ENCODE assay signal across 18 cellular contexts in genomic region chr17:31586946-31587345, GRCh38.
DNase-seq lines count a peak whose midpoint lies in the region; ATAC-seq and TF ChIP-seq lines count a peak whose summit lies in the region.
"Had no signal": no experiment of that assay in that cellular context is flagged by ENCODE, and none has a peak within 500 bp of the region (broad histone marks: within the 10 kb centered on the region; RNA-seq: fewer than 3 reads in every experiment).

No MANE protein-coding gene starts in this region.

- H3K36me3 Mint-ChIP-seq in osteocyte (ENCODE audit: unreplicated experiment) (peaks cover 2% of the 10 kb centered on the region), WTC11 (no peaks in the 10 kb centered on the region)
- H3K36me3 Mint-ChIP-seq: immature natural killer cell had no signal

- H3K4me1 Mint-ChIP-seq in osteocyte (ENCODE audit: unreplicated experiment) (peaks cover 30% of the 10 kb centered on the region), WTC11 (no peaks in the 10 kb centered on the region)
- H3K4me1 Mint-ChIP-seq: neural crest cell had no signal

- WGBS in spleen, 5 donors = 28 to 75% (median 49%) methylated on average over 5 of the region's 5 CpGs

- H3K9me3 ChIP-seq in BLaER1 (no peaks in the 10 kb centered on the region), spleen (no peaks in the 10 kb centered on the region)

- peak; percentile 64 for DNase-seq in LHCN-M2 (ENCODE audit: low read depth)
- DNase-seq in coronary artery (ENCODE audit: low spot score) = no peak
- no peak for DNase-seq in osteocyte (ENCODE audit: extremely low spot score, unreplicated experiment)
- no peak for DNase-seq in SHP77 treated with DMSO at 0.1 percent for 48 hours (lab: John Stamatoyannopoulos, UW)
- DNase-seq in WTC11 (ENCODE audit: low spot score) = no peak
- DNase-seq in spleen = no peak
- DNase-seq: activated CD4-positive, CD25-positive, alpha-beta regulatory T cell; activated effector memory CD4-positive, alpha-beta T cell treated with Interleukin-2 at 50 U/mL for 16 hours; amniotic stem cell; glutamatergic neuron; immature natural killer cell; NCI-H82; retina; substantia nigra had no signal

- no peaks in the 10 kb centered on the region for H3K27me3 Mint-ChIP-seq in osteocyte (ENCODE audit: unreplicated experiment)
- H3K27me3 Mint-ChIP-seq in WTC11 (ENCODE audit: low read depth) = no peaks in the 10 kb centered on the region

- H3K27ac ChIP-seq in BLaER1 (no peak overlapping the region), coronary artery (peak overlapping the region; percentile 65 to 71), spleen (no peak overlapping the region)

- no peak for TF ChIP-seq POLR2A in spleen (IDR thresholded peaks at IDR 0.05)

- no peak overlapping the region for H3K9ac ChIP-seq in BLaER1

- no peak overlapping the region for H3K4me3 Mint-ChIP-seq in osteocyte (ENCODE audit: unreplicated experiment)
- H3K4me3 Mint-ChIP-seq in WTC11 = no peak overlapping the region
- H3K4me3 Mint-ChIP-seq: immature natural killer cell, neural crest cell had no signal

- H3K27me3 ChIP-seq in BLaER1 = no peaks in the 10 kb centered on the region
- H3K27me3 ChIP-seq in spleen (replicated peaks in 1 of 7) = no peaks in the 10 kb centered on the region

- H3K4me2 ChIP-seq in BLaER1 = peak overlapping the region; percentile 27

- CTCF ChIA-PET in WTC11 (lab: Charles Lee) = no interaction called here

- POLR2A ChIA-PET in WTC11 (lab: Charles Lee) = no interaction called here

- intact Hi-C loops in spleen (cut with DNase I; ENCODE audit: low total_unique reads) = no loop called here

- H3K4me1 ChIP-seq in BLaER1 (peaks cover 22% of the 10 kb centered on the region), spleen (peaks cover 5 to 13% (median 8%) of the 10 kb centered on the region in 6 donors)

- H3K9me3 Mint-ChIP-seq in osteocyte (ENCODE audit: unreplicated experiment) (no peaks in the 10 kb centered on the region), WTC11 (peaks cover 4% of the 10 kb centered on the region)
- H3K9me3 Mint-ChIP-seq: immature natural killer cell, neural crest cell had no signal

- H3K27ac Mint-ChIP-seq in osteocyte (ENCODE audit: unreplicated experiment) (peak overlapping the region; percentile 15), WTC11 (no peak overlapping the region)

- H3K36me3 ChIP-seq in BLaER1 (no peaks in the 10 kb centered on the region), spleen (no peaks in the 10 kb centered on the region)

- no peak for TF ChIP-seq CTCF in coronary artery (IDR thresholded peaks at IDR 0.05)
- TF ChIP-seq CTCF in osteocyte (IDR thresholded peaks at IDR 0.05) = no peak
- TF ChIP-seq CTCF in WTC11 (IDR thresholded peaks at IDR 0.05) = no peak
- TF ChIP-seq CTCF in spleen (IDR thresholded peaks at IDR 0.05 in 8 of 11, conservative IDR thresholded peaks at IDR 0.05 in 3 of 11) = no peak

- ATAC-seq in WTC11 = no peak
- ATAC-seq: HCT116, HepG2 had no signal

- no peaks in the 10 kb centered on the region for H4K20me1 ChIP-seq in BLaER1

- H3K4me3 ChIP-seq in BLaER1 (no peak overlapping the region), coronary artery (no peak overlapping the region), spleen (no peak overlapping the region)

TF ChIP-seq in WTC11, 78 proteins besides CTCF, POLR2A, EP300 and RAD21:
- TF ChIP-seq CREM (CRISPR knock-in tag; IDR thresholded peaks at IDR 0.05) = no peak
- TF ChIP-seq FOXP4 (CRISPR knock-in tag; IDR thresholded peaks at IDR 0.05) = no peak
- TF ChIP-seq E2F4 (CRISPR knock-in tag; IDR thresholded peaks at IDR 0.05; ENCODE audit: borderline replicate concordance, low read depth) = no peak
- TF ChIP-seq GRHL2 (CRISPR knock-in tag; IDR thresholded peaks at IDR 0.05; ENCODE audit: insufficient replicate concordance, severe bottlenecking) = no peak
- TF ChIP-seq NFATC4 (CRISPR knock-in tag; IDR thresholded peaks at IDR 0.05) = no peak
- TF ChIP-seq EMX1 (CRISPR knock-in tag; IDR thresholded peaks at IDR 0.05) = no peak
- TF ChIP-seq ZNF416 (CRISPR knock-in tag; IDR thresholded peaks at IDR 0.05) = no peak
- no peak for TF ChIP-seq TP53 (CRISPR knock-in tag; IDR thresholded peaks at IDR 0.05)
- TF ChIP-seq ZBTB21 (CRISPR knock-in tag; IDR thresholded peaks at IDR 0.05; ENCODE audit: borderline replicate concordance) = no peak
- TF ChIP-seq FOXP1 (CRISPR knock-in tag; IDR thresholded peaks at IDR 0.05; ENCODE audit: borderline replicate concordance) = no peak
- TF ChIP-seq ETV6 (CRISPR knock-in tag; IDR thresholded peaks at IDR 0.05) = no peak
- TF ChIP-seq MXD4 (CRISPR knock-in tag; IDR thresholded peaks at IDR 0.05; ENCODE audit: borderline replicate concordance) = no peak
- no peak for TF ChIP-seq OVOL2 (CRISPR knock-in tag; IDR thresholded peaks at IDR 0.05; ENCODE audit: borderline replicate concordance)
- no peak for TF ChIP-seq RELA (CRISPR knock-in tag; IDR thresholded peaks at IDR 0.05; ENCODE audit: borderline replicate concordance)
- TF ChIP-seq CREB1 (CRISPR knock-in tag; IDR thresholded peaks at IDR 0.05) = no peak

Comparison
In these comparisons a context has a peak if more than half of its experiments do, and no peak if none do; other contexts are left out.
1. H3K27ac ChIP-seq: peak in coronary artery (2 of 2); none in BLaER1 (single experiment) and spleen (0 of 8).